In the genomic region with DNA sequence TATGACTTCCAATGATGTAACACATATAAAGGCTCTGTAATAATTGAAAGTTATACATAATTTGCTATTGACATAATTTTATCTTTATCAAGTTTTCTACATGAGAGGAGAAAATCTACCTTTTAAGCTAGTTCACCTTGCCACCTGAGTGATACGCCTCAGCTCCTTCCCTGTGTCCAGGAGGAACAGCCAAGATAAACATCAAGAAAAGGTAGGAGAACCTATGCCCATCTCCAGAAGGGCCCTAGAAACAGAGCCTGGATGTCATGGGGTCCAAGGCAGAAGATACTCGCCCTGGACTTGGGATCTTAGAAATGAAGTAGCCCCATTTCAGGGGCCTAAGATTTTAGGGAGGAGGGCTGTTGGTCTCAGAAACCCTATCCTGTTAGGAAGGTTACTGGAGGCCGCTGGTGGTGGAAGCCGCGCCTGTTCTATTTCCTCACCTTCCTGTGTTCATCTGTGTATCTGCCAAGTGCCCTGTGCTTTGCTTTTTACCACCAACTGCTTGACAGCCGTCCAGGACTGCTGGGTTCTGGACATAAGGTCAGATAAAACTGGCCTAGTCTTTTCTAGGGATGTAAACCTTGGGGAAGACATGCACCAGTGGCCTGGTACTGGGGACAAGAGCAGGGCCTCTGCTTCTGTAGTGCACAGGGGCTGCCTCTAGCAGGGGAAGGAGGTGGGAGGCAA, we compare ENCODE assay signal across 9 cellular contexts.
DNase-seq lines count a peak whose midpoint lies in the region; ATAC-seq, FAIRE-seq and TF ChIP-seq lines count a peak whose summit lies in the region.
"Had no signal": no experiment of that assay in that cellular context is flagged by ENCODE, and none has a peak within 500 bp of the region (broad histone marks: within the 10 kb centered on the region; RNA-seq: fewer than 3 reads in every experiment).

No MANE protein-coding gene starts in this region.

- 70 to 74% (median 72%) methylated on average over 6 of the region's 6 CpGs for WGBS in small intestine, 3 donors

- H3K9me2 ChIP-seq in OCI-LY7 (ENCODE audit: insufficient read depth, low read length) = no peaks in the 10 kb centered on the region

- no peak overlapping the region for H3K4me2 ChIP-seq in OCI-LY7 (ENCODE audit: low read length)

- TF ChIP-seq CTCF in chondrocyte (IDR thresholded peaks at IDR 0.05) (no peak), left lung (IDR thresholded peaks at IDR 0.05) (no peak), OCI-LY7 (conservative IDR thresholded peaks at IDR 0.05; ENCODE audit: low read length) (no peak)

- H4K20me1 ChIP-seq in OCI-LY7 (ENCODE audit: insufficient read depth, low read length) = peaks cover 9% of the 10 kb centered on the region; the same call in 1 of the 2 replicates

- H3K36me3 ChIP-seq in left lung (no peaks in the 10 kb centered on the region), small intestine (ENCODE audit: control insufficient read depth in 2 of 2, insufficient read depth in 2 of 2, low read length in 2 of 2) (no peaks in the 10 kb centered on the region), OCI-LY7 (ENCODE audit: insufficient read depth, low read length) (no peaks in the 10 kb centered on the region; the same call in 1 of the 2 replicates)

- H3K4me1 ChIP-seq in left lung = peaks cover 0 to 34% of the 10 kb centered on the region in 2 donors
- H3K4me1 ChIP-seq in small intestine (ENCODE audit: control insufficient read depth in 2 of 2, insufficient read depth in 1 of 2, low read depth in 1 of 2, low read length in 1 of 2) = peaks cover 0 to 13% of the 10 kb centered on the region in 2 donors
- peaks cover 13% of the 10 kb centered on the region for H3K4me1 ChIP-seq in OCI-LY7 (ENCODE audit: insufficient read depth, low read length, poor library complexity, severe bottlenecking)

- intact Hi-C loops in left lung (cut with DNase I) (no loop called here), OCI-LY7 (cut with micrococcal nuclease; ENCODE audit: unreplicated experiment) (no loop called here)

- H3K4me3 ChIP-seq in left lung (no peak overlapping the region), small intestine (ENCODE audit: low read depth in 1 of 2, low read length in 2 of 2) (no peak overlapping the region), OCI-LY7 (ENCODE audit: low read depth, low read length, poor library complexity, severe bottlenecking) (no peak overlapping the region)

- H3K27me3 ChIP-seq in left lung = no peaks in the 10 kb centered on the region
- no peaks in the 10 kb centered on the region for H3K27me3 ChIP-seq in small intestine (ENCODE audit: control insufficient read depth in 2 of 2, insufficient read depth in 2 of 2, low read length in 2 of 2)

- no peak overlapping the region for H2AFZ ChIP-seq in OCI-LY7 (ENCODE audit: low read length)

- H3K27ac ChIP-seq in left lung = peak overlapping the region; percentile 8 to 40
- no peak overlapping the region for H3K27ac ChIP-seq in small intestine (ENCODE audit: low read depth in 1 of 2, low read length in 1 of 2)
- H3K27ac ChIP-seq in OCI-LY7 (ENCODE audit: low read depth, low read length, poor library complexity, severe bottlenecking) = no peak overlapping the region
- H3K27ac ChIP-seq: WERI-Rb-1 had no signal

- TF ChIP-seq POLR2A in GM12891 (IDR thresholded peaks at IDR 0.05; ENCODE audit: low read depth, low read length) = no peak

- peak overlapping the region; percentile 51 for H3K27ac Mint-ChIP-seq in chondrocyte (ENCODE audit: unreplicated experiment)

- no peak overlapping the region for H3K4me3 Mint-ChIP-seq in chondrocyte (ENCODE audit: unreplicated experiment)

- FAIRE-seq in small intestine (lab: Jason Lieb, UNC) (no peak), GM12891 (lab: Jason Lieb, UNC) (no peak)

- CTCF ChIA-PET in OCI-LY7 (lab: Charles Lee; ENCODE audit: unreplicated experiment) = no interaction called here

- H3K79me2 ChIP-seq in OCI-LY7 (ENCODE audit: insufficient read depth, low read depth, low read length) = peaks cover 65% of the 10 kb centered on the region

- DNase-seq in LHCN-M2 (ENCODE audit: low read depth) (peak; percentile 55), chondrocyte (ENCODE audit: low spot score) (no peak), left lung (no peak), small intestine (peak; percentile 19), GM12891 (ENCODE audit: insufficient read length, low spot score) (no peak), OCI-LY7 (ENCODE audit: low spot score) (no peak)
- DNase-seq in activated naive CD4-positive, alpha-beta T cell treated with Interleukin-2 at 50 U/mL for 16 hours = no peak
- DNase-seq: WERI-Rb-1 had no signal

- no peaks in the 10 kb centered on the region for H3K9me3 Mint-ChIP-seq in chondrocyte (ENCODE audit: low read depth)

- H3K4me1 Mint-ChIP-seq in chondrocyte (ENCODE audit: low read depth) = peaks cover 57% of the 10 kb centered on the region

- POLR2A ChIA-PET in OCI-LY7 (lab: Charles Lee) = interaction anchor here (0.5 to 3.8 kb wide), 5 partner anchors 9 to 1473 kb away, joined by 3 to 18 read pairs (median 3); no protein-coding TSS in a partner anchor

- no peaks in the 10 kb centered on the region for H3K27me3 Mint-ChIP-seq in chondrocyte (ENCODE audit: low read depth)

- peaks cover 1% of the 10 kb centered on the region for H3K36me3 Mint-ChIP-seq in chondrocyte (ENCODE audit: low read depth)

- ATAC-seq in left lung = peak; percentile 57
- ATAC-seq in GM19023 (IDR thresholded peaks at IDR 0.05; ENCODE audit: unreplicated experiment) = no peak

- no TSS peak for BruUV-seq in OCI-LY7 (replicated peaks; lab: Mats Ljungman, UMichigan)

- H3K9me3 ChIP-seq in left lung (no peaks in the 10 kb centered on the region), small intestine (ENCODE audit: control insufficient read depth, low read depth) (no peaks in the 10 kb centered on the region), OCI-LY7 (ENCODE audit: low read length) (no peaks in the 10 kb centered on the region)

TF ChIP-seq in GM12891, 5 proteins besides CTCF, POLR2A, EP300 and RAD21:
- TF ChIP-seq POU2F2 (IDR thresholded peaks at IDR 0.05; ENCODE audit: low read depth, low read length) = no peak
- no peak for TF ChIP-seq POLR2AphosphoS5 (IDR thresholded peaks at IDR 0.05; ENCODE audit: low read depth, low read length)
- TF ChIP-seq TAF1 (IDR thresholded peaks at IDR 0.05; ENCODE audit: low read depth, low read length) = no peak
- TF ChIP-seq SPI1 (IDR thresholded peaks at IDR 0.05; ENCODE audit: low read depth, low read length) = no peak
- TF ChIP-seq PAX5 (IDR thresholded peaks at IDR 0.05; ENCODE audit: insufficient read depth, low read length, severe bottlenecking) = no peak

Comparison
In these comparisons a context has a peak if more than half of its experiments do, and no peak if none do; other contexts are left out.
1. DNase-seq: peak in LHCN-M2 (single experiment) and small intestine (single experiment); none in chondrocyte (single experiment), left lung (0 of 2), activated naive CD4-positive, alpha-beta T cell treated with Interleukin-2 at 50 U/mL for 16 hours (single experiment), GM12891 (single experiment) and OCI-LY7 (single experiment).
2. H3K27ac ChIP-seq: peak in left lung (2 of 2); none in small intestine (0 of 2) and OCI-LY7 (single experiment).